1 cellular context compared by ENCODE assay signal in the genomic region with DNA sequence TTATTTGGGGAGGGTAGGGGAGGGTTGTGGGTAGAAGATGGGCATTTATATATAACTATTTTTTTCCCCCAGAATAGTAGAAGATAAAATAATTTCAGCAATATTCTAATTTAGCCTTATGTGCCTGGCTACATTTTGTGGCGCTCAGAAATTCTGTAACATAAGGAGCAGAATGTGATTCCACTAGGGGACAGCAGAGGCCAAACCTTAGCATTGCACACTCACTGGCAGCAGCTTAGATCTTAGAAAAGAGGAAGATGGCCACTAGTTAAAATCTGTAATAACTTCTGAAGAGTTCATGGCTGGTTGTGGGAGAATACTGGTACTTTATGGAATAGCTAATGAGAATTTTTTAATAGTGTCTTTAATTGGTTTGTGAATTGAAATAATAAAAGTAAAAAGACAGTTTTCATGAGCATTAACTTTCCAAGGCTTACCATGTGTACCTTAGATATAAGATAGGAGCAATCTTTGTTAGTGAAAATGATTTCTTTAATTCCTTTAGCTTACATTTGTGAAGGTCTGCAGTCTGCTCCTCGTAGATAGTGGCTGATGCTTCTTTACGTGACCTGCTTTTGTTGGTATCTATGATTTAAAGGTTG.
TF ChIP-seq lines count a peak whose summit lies in the region.

No MANE protein-coding gene starts in this region.

TF ChIP-seq in GM23338, 12 proteins besides CTCF, POLR2A, EP300 and RAD21 (continued from another document):
- TF ChIP-seq, protein P1, sequence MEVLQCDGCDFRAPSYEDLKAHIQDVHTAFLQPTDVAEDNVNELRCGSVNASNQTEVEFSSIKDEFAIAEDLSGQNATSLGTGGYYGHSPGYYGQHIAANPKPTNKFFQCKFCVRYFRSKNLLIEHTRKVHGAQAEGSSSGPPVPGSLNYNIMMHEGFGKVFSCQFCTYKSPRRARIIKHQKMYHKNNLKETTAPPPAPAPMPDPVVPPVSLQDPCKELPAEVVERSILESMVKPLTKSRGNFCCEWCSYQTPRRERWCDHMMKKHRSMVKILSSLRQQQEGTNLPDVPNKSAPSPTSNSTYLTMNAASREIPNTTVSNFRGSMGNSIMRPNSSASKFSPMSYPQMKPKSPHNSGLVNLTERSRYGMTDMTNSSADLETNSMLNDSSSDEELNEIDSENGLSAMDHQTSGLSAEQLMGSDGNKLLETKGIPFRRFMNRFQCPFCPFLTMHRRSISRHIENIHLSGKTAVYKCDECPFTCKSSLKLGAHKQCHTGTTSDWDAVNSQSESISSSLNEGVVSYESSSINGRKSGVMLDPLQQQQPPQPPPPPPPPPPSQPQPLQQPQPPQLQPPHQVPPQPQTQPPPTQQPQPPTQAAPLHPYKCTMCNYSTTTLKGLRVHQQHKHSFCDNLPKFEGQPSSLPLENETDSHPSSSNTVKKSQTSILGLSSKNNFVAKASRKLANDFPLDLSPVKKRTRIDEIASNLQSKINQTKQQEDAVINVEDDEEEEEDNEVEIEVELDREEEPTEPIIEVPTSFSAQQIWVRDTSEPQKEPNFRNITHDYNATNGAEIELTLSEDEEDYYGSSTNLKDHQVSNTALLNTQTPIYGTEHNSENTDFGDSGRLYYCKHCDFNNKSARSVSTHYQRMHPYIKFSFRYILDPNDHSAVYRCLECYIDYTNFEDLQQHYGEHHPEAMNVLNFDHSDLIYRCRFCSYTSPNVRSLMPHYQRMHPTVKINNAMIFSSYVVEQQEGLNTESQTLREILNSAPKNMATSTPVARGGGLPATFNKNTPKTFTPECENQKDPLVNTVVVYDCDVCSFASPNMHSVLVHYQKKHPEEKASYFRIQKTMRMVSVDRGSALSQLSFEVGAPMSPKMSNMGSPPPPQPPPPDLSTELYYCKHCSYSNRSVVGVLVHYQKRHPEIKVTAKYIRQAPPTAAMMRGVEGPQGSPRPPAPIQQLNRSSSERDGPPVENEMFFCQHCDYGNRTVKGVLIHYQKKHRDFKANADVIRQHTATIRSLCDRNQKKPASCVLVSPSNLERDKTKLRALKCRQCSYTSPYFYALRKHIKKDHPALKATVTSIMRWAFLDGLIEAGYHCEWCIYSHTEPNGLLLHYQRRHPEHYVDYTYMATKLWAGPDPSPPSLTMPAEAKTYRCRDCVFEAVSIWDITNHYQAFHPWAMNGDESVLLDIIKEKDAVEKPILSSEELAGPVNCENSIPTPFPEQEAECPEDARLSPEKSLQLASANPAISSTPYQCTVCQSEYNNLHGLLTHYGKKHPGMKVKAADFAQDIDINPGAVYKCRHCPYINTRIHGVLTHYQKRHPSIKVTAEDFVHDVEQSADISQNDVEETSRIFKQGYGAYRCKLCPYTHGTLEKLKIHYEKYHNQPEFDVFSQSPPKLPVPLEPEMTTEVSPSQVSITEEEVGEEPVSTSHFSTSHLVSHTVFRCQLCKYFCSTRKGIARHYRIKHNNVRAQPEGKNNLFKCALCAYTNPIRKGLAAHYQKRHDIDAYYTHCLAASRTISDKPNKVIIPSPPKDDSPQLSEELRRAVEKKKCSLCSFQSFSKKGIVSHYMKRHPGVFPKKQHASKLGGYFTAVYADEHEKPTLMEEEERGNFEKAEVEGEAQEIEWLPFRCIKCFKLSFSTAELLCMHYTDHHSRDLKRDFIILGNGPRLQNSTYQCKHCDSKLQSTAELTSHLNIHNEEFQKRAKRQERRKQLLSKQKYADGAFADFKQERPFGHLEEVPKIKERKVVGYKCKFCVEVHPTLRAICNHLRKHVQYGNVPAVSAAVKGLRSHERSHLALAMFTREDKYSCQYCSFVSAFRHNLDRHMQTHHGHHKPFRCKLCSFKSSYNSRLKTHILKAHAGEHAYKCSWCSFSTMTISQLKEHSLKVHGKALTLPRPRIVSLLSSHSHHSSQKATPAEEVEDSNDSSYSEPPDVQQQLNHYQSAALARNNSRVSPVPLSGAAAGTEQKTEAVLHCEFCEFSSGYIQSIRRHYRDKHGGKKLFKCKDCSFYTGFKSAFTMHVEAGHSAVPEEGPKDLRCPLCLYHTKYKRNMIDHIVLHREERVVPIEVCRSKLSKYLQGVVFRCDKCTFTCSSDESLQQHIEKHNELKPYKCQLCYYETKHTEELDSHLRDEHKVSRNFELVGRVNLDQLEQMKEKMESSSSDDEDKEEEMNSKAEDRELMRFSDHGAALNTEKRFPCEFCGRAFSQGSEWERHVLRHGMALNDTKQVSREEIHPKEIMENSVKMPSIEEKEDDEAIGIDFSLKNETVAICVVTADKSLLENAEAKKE (CRISPR knock-in tag; IDR thresholded peaks at IDR 0.05) = no peak
- no peak for TF ChIP-seq ZNF331 (CRISPR knock-in tag; IDR thresholded peaks at IDR 0.05; ENCODE audit: low read depth)
TF ChIP-seq in GM23338: peak in this region for 0.
